Comparison of ENCODE assay signal across 8 cellular contexts in genomic region chr7:154744226-154744860, GRCh38.
DNase-seq lines count a peak whose midpoint lies in the region; ATAC-seq and TF ChIP-seq lines count a peak whose summit lies in the region.

No MANE protein-coding gene starts in this region.

- H3K4me1 Mint-ChIP-seq in natural killer cell treated with Interleukin-12 subunit alpha and Interleukin-12 subunit beta and Interleukin-15 and Interleukin-18, amount 100 ng/mL, for 72 hours (ENCODE audit: low read depth in 2 of 2), result no peaks in the 10 kb centered on the region

- ATAC-seq in GM21576 (IDR thresholded peaks at IDR 0.05; ENCODE audit: unreplicated experiment), result peak; percentile 53
- no peak for ATAC-seq in natural killer cell treated with Interleukin-12 subunit alpha and Interleukin-12 subunit beta and Interleukin-15 and Interleukin-18, amount 100 ng/mL, for 72 hours
- no peak for ATAC-seq in esophagus mucosa

- H3K9me3 Mint-ChIP-seq in natural killer cell treated with Interleukin-12 subunit alpha and Interleukin-12 subunit beta and Interleukin-15 and Interleukin-18, amount 100 ng/mL, for 72 hours, result no peaks in the 10 kb centered on the region

- DNase-seq in D341Med (ENCODE audit: low spot score) (peak; percentile 65), NCI-H345 treated with DMSO at 0.1 percent for 48 hours (lab: John Stamatoyannopoulos, UW; ENCODE audit: unreplicated experiment) (peak; percentile 20), cardiac fibroblast (ENCODE audit: low read depth in 2 of 2) (peak in 1 of 2 donors; percentile 3), midbrain (lab: John Stamatoyannopoulos, UW) (peak; percentile 72), NCI-H2171 (lab: John Stamatoyannopoulos, UW) (no peak)
- DNase-seq in natural killer cell treated with Interleukin-12 subunit alpha and Interleukin-12 subunit beta and Interleukin-15 and Interleukin-18, amount 100 ng/mL, for 72 hours (ENCODE audit: low spot score), result no peak

- TF ChIP-seq CTCF in cardiac fibroblast (IDR thresholded peaks at IDR 0.05; ENCODE audit: low read depth, low read length), result peak; percentile 56

- no peak overlapping the region for H3K4me3 Mint-ChIP-seq in natural killer cell treated with Interleukin-12 subunit alpha and Interleukin-12 subunit beta and Interleukin-15 and Interleukin-18, amount 100 ng/mL, for 72 hours

- no peaks in the 10 kb centered on the region for H3K36me3 Mint-ChIP-seq in natural killer cell treated with Interleukin-12 subunit alpha and Interleukin-12 subunit beta and Interleukin-15 and Interleukin-18, amount 100 ng/mL, for 72 hours

- H3K27ac Mint-ChIP-seq in natural killer cell treated with Interleukin-12 subunit alpha and Interleukin-12 subunit beta and Interleukin-15 and Interleukin-18, amount 100 ng/mL, for 72 hours, result no peak overlapping the region

- H3K4me3 ChIP-seq in cardiac fibroblast (replicated peaks in 1 of 2; ENCODE audit: low read depth in 2 of 2, low read length in 2 of 2), result no peak overlapping the region

- peaks cover 0 to 5% of the 10 kb centered on the region in 2 donors for H3K27me3 Mint-ChIP-seq in natural killer cell treated with Interleukin-12 subunit alpha and Interleukin-12 subunit beta and Interleukin-15 and Interleukin-18, amount 100 ng/mL, for 72 hours

Comparison
In these comparisons a context has a peak if more than half of its experiments do, and no peak if none do; other contexts are left out.
1. DNase-seq: peak in D341Med (single experiment), NCI-H345 treated with DMSO at 0.1 percent for 48 hours (single experiment) and midbrain (single experiment); none in natural killer cell treated with Interleukin-12 subunit alpha and Interleukin-12 subunit beta and Interleukin-15 and Interleukin-18, amount 100 ng/mL, for 72 hours (single experiment) and NCI-H2171 (single experiment).